ENCODE assay signal across 18 cellular contexts in genomic region chr2:201768918-201769317, GRCh38. TPM values are rescaled to one million over a fixed set of nuclear protein-coding genes. Genes with fewer than 3 reads are reported as not detected.
DNase-seq lines count a peak whose midpoint lies in the region; ATAC-seq and TF ChIP-seq lines count a peak whose summit lies in the region.
"Had no signal": no experiment of that assay in that cellular context is flagged by ENCODE, and none has a peak within 500 bp of the region (broad histone marks: within the 10 kb centered on the region; RNA-seq: fewer than 3 reads in every experiment).

No MANE protein-coding gene starts in this region.

- no peak overlapping the region for H3K18ac ChIP-seq in trophoblast cell (ENCODE audit: low read length)

- H3K27ac ChIP-seq in heart right ventricle = peak overlapping the region in 9 of 10 donors; percentile 11 to 54 (median 27)
- peak overlapping the region in 1 of 2 donors; percentile 70 for H3K27ac ChIP-seq in right atrium auricular region
- H3K27ac ChIP-seq in thyroid gland = no peak overlapping the region
- no peak overlapping the region for H3K27ac ChIP-seq in trophoblast cell (ENCODE audit: low read depth, low read length)

- peaks cover 0 to 40% (median 13%) of the 10 kb centered on the region in 9 donors for H3K4me1 ChIP-seq in heart right ventricle
- H3K4me1 ChIP-seq in right atrium auricular region = peaks cover 0 to 22% of the 10 kb centered on the region in 2 donors
- no peaks in the 10 kb centered on the region for H3K4me1 ChIP-seq in thyroid gland
- H3K4me1 ChIP-seq in trophoblast cell (ENCODE audit: control insufficient read depth in 1 of 2, insufficient read depth in 2 of 2, low read length in 2 of 2) = no peaks in the 10 kb centered on the region

- H2BK5ac ChIP-seq in trophoblast cell (ENCODE audit: low read depth, low read length, poor library complexity) = no peak overlapping the region

- no peak overlapping the region for H3K23ac ChIP-seq in trophoblast cell (ENCODE audit: low read length)

- no peak for ATAC-seq in heart right ventricle
- ATAC-seq: activated naive CD4-positive, alpha-beta T cell treated with anti-CD3 and anti-CD28 coated beads, Interleukin-2, amount 50 U/mL, for 72 hours; effector memory CD8-positive, alpha-beta T cell had no signal

- no peak overlapping the region for H3K4me2 ChIP-seq in trophoblast cell (ENCODE audit: low read length)

- no peaks in the 10 kb centered on the region for H3K36me3 Mint-ChIP-seq in Calu3 (ENCODE audit: insufficient read depth, unreplicated experiment)
- H3K36me3 Mint-ChIP-seq: activated naive CD4-positive, alpha-beta T cell treated with anti-CD3 and anti-CD28 coated beads, Interleukin-2, amount 50 U/mL, for 72 hours had no signal

- H3K14ac ChIP-seq in trophoblast cell (ENCODE audit: low read length) = no peak overlapping the region

- H3K4ac ChIP-seq in trophoblast cell (ENCODE audit: low read depth, low read length) = no peak overlapping the region

- H3K27me3 ChIP-seq in heart right ventricle (no peaks in the 10 kb centered on the region), right atrium auricular region (no peaks in the 10 kb centered on the region), thyroid gland (no peaks in the 10 kb centered on the region), trophoblast cell (ENCODE audit: insufficient read depth, low read length) (no peaks in the 10 kb centered on the region)

- H4K91ac ChIP-seq in trophoblast cell (ENCODE audit: low read depth, low read length) = no peak overlapping the region

- 89 to 91% methylated on average over 1 of the region's 1 CpG for WGBS in heart right ventricle, 2 donors
- 97% methylated on average over 1 of the region's 1 CpG for WGBS in thyroid gland, 2 donors
- no CpG with 5 or more reads among the region's 1 CpG for WGBS in trophoblast cell (ENCODE audit: extremely low coverage, insufficient coverage, insufficient read length)

- H2AFZ ChIP-seq in trophoblast cell (ENCODE audit: insufficient read depth, low read length, poor library complexity) = no peak overlapping the region

- TF ChIP-seq CTCF in heart right ventricle (IDR thresholded peaks at IDR 0.05) (no peak), right atrium auricular region (IDR thresholded peaks at IDR 0.05) (no peak), fibroblast of pulmonary artery (IDR thresholded peaks at IDR 0.05; ENCODE audit: low read length, missing control alignments) (no peak), Calu3 (IDR thresholded peaks at IDR 0.05; ENCODE audit: unreplicated experiment) (no peak), thyroid gland (IDR thresholded peaks at IDR 0.05) (no peak)

- CTCF ChIA-PET in Calu3 (lab: Charles Lee) = interaction anchor here (0.5 to 1.4 kb wide), 2 partner anchors 12 to 604 kb away, joined by 4 to 9 read pairs; partner anchors contain the start of gene ALS2

- no peak overlapping the region for H3K27ac Mint-ChIP-seq in Calu3 (ENCODE audit: unreplicated experiment)
- H3K27ac Mint-ChIP-seq: activated CD4-positive, alpha-beta memory T cell treated with anti-CD3 and anti-CD28 coated beads for 36 hours; activated naive CD4-positive, alpha-beta T cell treated with anti-CD3 and anti-CD28 coated beads, Interleukin-2, amount 50 U/mL, for 72 hours; activated T-cell treated with anti-CD3 and anti-CD28 coated beads, Interleukin-2, amount 50 U/mL, for 24 hours; effector memory CD8-positive, alpha-beta T cell had no signal

- H3K4me1 Mint-ChIP-seq in Calu3 (ENCODE audit: low read depth, unreplicated experiment) = peaks cover 5% of the 10 kb centered on the region

- H3K4me3 ChIP-seq in heart right ventricle = peak overlapping the region in 2 of 10 donors; percentile 0 to 1
- H3K4me3 ChIP-seq in right atrium auricular region = peak overlapping the region in 1 of 2 donors; percentile 13
- H3K4me3 ChIP-seq in fibroblast of pulmonary artery (replicated peaks; ENCODE audit: low read depth, low read length) = no peak overlapping the region
- H3K4me3 ChIP-seq in thyroid gland (replicated peaks in 1 of 3) = no peak overlapping the region
- no peak overlapping the region for H3K4me3 ChIP-seq in trophoblast cell (ENCODE audit: low read depth, low read length)

- intact Hi-C loops in heart right ventricle (cut with DNase I) (no loop called here), Calu3 (cut with micrococcal nuclease; ENCODE audit: unreplicated experiment) (no loop called here), thyroid gland (cut with DNase I) (no loop called here)

- BruUV-seq in Calu3 (replicated peaks; lab: Mats Ljungman, UMichigan) = no TSS peak

- H3K27me3 Mint-ChIP-seq in Calu3 (ENCODE audit: unreplicated experiment) = no peaks in the 10 kb centered on the region
- H3K27me3 Mint-ChIP-seq: activated CD4-positive, alpha-beta memory T cell treated with anti-CD3 and anti-CD28 coated beads for 36 hours; activated T-cell treated with anti-CD3 and anti-CD28 coated beads, Interleukin-2, amount 50 U/mL, for 24 hours; effector memory CD8-positive, alpha-beta T cell had no signal

- no peak overlapping the region for H3K9ac ChIP-seq in trophoblast cell (ENCODE audit: low read length)

- H3K79me1 ChIP-seq in trophoblast cell (ENCODE audit: low read length) = no peaks in the 10 kb centered on the region

- H4K12ac ChIP-seq in trophoblast cell (ENCODE audit: low read depth, low read length) = no peak overlapping the region

- no peak overlapping the region for H3K4me3 Mint-ChIP-seq in Calu3 (ENCODE audit: low read depth, unreplicated experiment)
- H3K4me3 Mint-ChIP-seq: activated CD4-positive, alpha-beta memory T cell treated with anti-CD3 and anti-CD28 coated beads for 36 hours; activated T-cell treated with anti-CD3 and anti-CD28 coated beads, Interleukin-2, amount 50 U/mL, for 24 hours; effector memory CD8-positive, alpha-beta T cell had no signal

- no peak for TF ChIP-seq POLR2A in thyroid gland (IDR thresholded peaks at IDR 0.05)

- DNase-seq in heart right ventricle = no peak
- no peak for DNase-seq in right atrium auricular region (ENCODE audit: low spot score)
- DNase-seq in amniotic epithelial cell (ENCODE audit: low read depth) = peak; percentile 50
- peak; percentile 41 for DNase-seq in fibroblast of pulmonary artery (ENCODE audit: low read depth)
- no peak for DNase-seq in activated CD8-positive, alpha-beta memory T cell treated with anti-CD3 and anti-CD28 coated beads for 24 hours
- DNase-seq in Calu3 = no peak
- no peak for DNase-seq in thyroid gland
- no peak for DNase-seq in trophoblast cell
- DNase-seq: activated CD4-positive, alpha-beta memory T cell treated with anti-CD3 and anti-CD28 coated beads for 36 hours; activated T-cell treated with anti-CD3 and anti-CD28 coated beads, Interleukin-2, amount 50 U/mL, for 24 hours; DMS153; effector memory CD8-positive, alpha-beta T cell; kidney glomerular epithelial cell; NCI-H526 treated with DMSO at 0.1 percent for 48 hours; OCI-M1; T-helper 2 cell had no signal

- no peaks in the 10 kb centered on the region for H3K9me3 Mint-ChIP-seq in Calu3 (ENCODE audit: low read depth, unreplicated experiment)
- H3K9me3 Mint-ChIP-seq: activated naive CD4-positive, alpha-beta T cell treated with anti-CD3 and anti-CD28 coated beads, Interleukin-2, amount 50 U/mL, for 72 hours; activated T-cell treated with anti-CD3 and anti-CD28 coated beads, Interleukin-2, amount 50 U/mL, for 24 hours; effector memory CD8-positive, alpha-beta T cell had no signal

- no peaks in the 10 kb centered on the region for H3K9me3 ChIP-seq in heart right ventricle
- H3K9me3 ChIP-seq in right atrium auricular region = no peaks in the 10 kb centered on the region
- H3K9me3 ChIP-seq in thyroid gland = no peaks in the 10 kb centered on the region
- no peaks in the 10 kb centered on the region for H3K9me3 ChIP-seq in trophoblast cell (ENCODE audit: insufficient read depth, low read depth, low read length)

- H2AK5ac ChIP-seq in trophoblast cell (ENCODE audit: low read length) = no peak overlapping the region

- no peak overlapping the region for H2BK12ac ChIP-seq in trophoblast cell (ENCODE audit: low read length)

- no peak overlapping the region for H4K8ac ChIP-seq in trophoblast cell (ENCODE audit: low read depth, low read length)

- H3K36me3 ChIP-seq in heart right ventricle (peaks cover 0 to 34% (median 6%) of the 10 kb centered on the region in 9 donors), right atrium auricular region (peaks cover 11% of the 10 kb centered on the region), thyroid gland (peaks cover 0 to 6% of the 10 kb centered on the region in 2 donors), trophoblast cell (ENCODE audit: control insufficient read depth in 1 of 2, insufficient read depth in 2 of 2, low read length in 2 of 2) (peaks cover 3 to 7% of the 10 kb centered on the region in 2 experiments)

- H3K79me2 ChIP-seq in trophoblast cell (ENCODE audit: control insufficient read depth, insufficient read depth, low read length, poor library complexity) = no peaks in the 10 kb centered on the region

- H2BK120ac ChIP-seq in trophoblast cell (ENCODE audit: insufficient read depth, low read length, poor library complexity) = no peak overlapping the region

RNA-seq across cellular contexts. Expression of gene ALS2, which starts 11.8 kb away (rescaled TPM):
- 10 to 100 TPM; 26.1 to 49.3 (median 37.9) TPM for total RNA-seq in heart right ventricle
- 10 to 100 TPM in 1 of 2 donors, 1 to 10 TPM in 1; 7.8 to 15.7 TPM for polyA plus RNA-seq in heart right ventricle
- total RNA-seq in right atrium auricular region = 10 to 100 TPM; 31.0 to 31.8 TPM
- 25.4 and 29.0 TPM in 2 replicates for total RNA-seq in Calu3 (2022)
- total RNA-seq in thyroid gland = 10 to 100 TPM; 20.9 to 37.6 (median 29.9) TPM
- polyA plus RNA-seq in trophoblast cell (2013) = 15.9 and 16.9 TPM in 2 replicates

RNA-seq across cellular contexts. Expression of gene CDK15, which starts 37.4 kb away (rescaled TPM):
- total RNA-seq in heart right ventricle (under 1 TPM in 9 of 10 donors, not detected in 1; 0.07 to 0.39 (median 0.19) TPM), right atrium auricular region (not detected), Calu3 (2022) (not detected in 2 replicates), thyroid gland (1 to 10 TPM in 1 of 4 donors, not detected in 3; 1.2 TPM)
- under 1 TPM; 0.10 to 0.15 TPM for polyA plus RNA-seq in heart right ventricle
- polyA plus RNA-seq in trophoblast cell (2013) = 0.01 and 0.03 TPM in 2 replicates
- total RNA-seq: activated CD4-positive, alpha-beta memory T cell treated with anti-CD3 and anti-CD28 coated beads for 36 hours; activated naive CD4-positive, alpha-beta T cell treated with anti-CD3 and anti-CD28 coated beads, Interleukin-2, amount 50 U/mL, for 72 hours; pulmonary artery endothelial cell had no signal

Comparison
In these comparisons a context has a peak if more than half of its experiments do, and no peak if none do; other contexts are left out.
1. DNase-seq: peak in amniotic epithelial cell (single experiment) and fibroblast of pulmonary artery (single experiment); none in heart right ventricle (0 of 2), right atrium auricular region (single experiment), activated CD8-positive, alpha-beta memory T cell treated with anti-CD3 and anti-CD28 coated beads for 24 hours (single experiment), Calu3 (single experiment), thyroid gland (0 of 2) and trophoblast cell (0 of 2).
2. H3K27ac ChIP-seq: peak in heart right ventricle (9 of 10); none in thyroid gland (0 of 3) and trophoblast cell (single experiment).